Comparison of ENCODE assay signal across 8 cellular contexts in genomic region chr11:2930705-2931415, GRCh38. TPM values are rescaled to one million over a fixed set of nuclear protein-coding genes. Genes with fewer than 3 reads are reported as not detected.
DNase-seq lines count a peak whose midpoint lies in the region; ATAC-seq, FAIRE-seq and TF ChIP-seq lines count a peak whose summit lies in the region.

No MANE protein-coding gene starts in this region.

- DNase-seq in activated naive CD4-positive, alpha-beta T cell treated with Interleukin-2 at 50 U/mL for 16 hours, result peak; percentile 49
- DNase-seq in activated naive CD4-positive, alpha-beta T cell (lab: John Stamatoyannopoulos, UW), result no peak
- DNase-seq in HTR-8/SVneo (ENCODE audit: insufficient read length, low spot score) (peak; percentile 72), coronary artery (ENCODE audit: low spot score) (no peak), right lobe of liver (peak; percentile 91 to 92 (median 91))

- H3K27ac Mint-ChIP-seq in T-helper 1 cell treated with Interleukin-12 subunit alpha and Interleukin-12 subunit beta and Interleukin-4 antibody, amounts not matched to agents 30 μg/mL and 1 μg/mL, for 36 hours, result peak overlapping the region; percentile 74

- intact Hi-C loops in right lobe of liver (cut with DNase I), result no loop called here

- H3K36me3 ChIP-seq in right lobe of liver (no peaks in the 10 kb centered on the region), stomach smooth muscle (ENCODE audit: control insufficient read depth in 2 of 2, insufficient read depth in 2 of 2, low read length in 2 of 2) (no peaks in the 10 kb centered on the region)

- peaks cover 2% of the 10 kb centered on the region for H3K36me3 Mint-ChIP-seq in T-helper 1 cell treated with Interleukin-12 subunit alpha and Interleukin-12 subunit beta and Interleukin-4 antibody, amounts not matched to agents 30 μg/mL and 1 μg/mL, for 36 hours (ENCODE audit: low read depth)

- peak overlapping the region; percentile 81 for H3K4me3 Mint-ChIP-seq in T-helper 1 cell treated with Interleukin-12 subunit alpha and Interleukin-12 subunit beta and Interleukin-4 antibody, amounts not matched to agents 30 μg/mL and 1 μg/mL, for 36 hours

- no peak for TF ChIP-seq POLR2A in right lobe of liver (IDR thresholded peaks at IDR 0.05)

- no peaks in the 10 kb centered on the region for H3K9me3 Mint-ChIP-seq in T-helper 1 cell treated with Interleukin-12 subunit alpha and Interleukin-12 subunit beta and Interleukin-4 antibody, amounts not matched to agents 30 μg/mL and 1 μg/mL, for 36 hours

- H3K4me1 ChIP-seq in right lobe of liver, result peaks cover 0 to 21% (median 9%) of the 10 kb centered on the region in 4 donors
- H3K4me1 ChIP-seq in stomach smooth muscle (ENCODE audit: control insufficient read depth, insufficient read depth, low read length), result peaks cover 27% of the 10 kb centered on the region

- 2% methylated on average over 7 of the region's 21 CpGs for WGBS in right lobe of liver (ENCODE audit: insufficient coverage, low coverage, low lambda C conversion rate, missing lambda C conversion rate)

- peaks cover 17% of the 10 kb centered on the region for H3K4me1 Mint-ChIP-seq in T-helper 1 cell treated with Interleukin-12 subunit alpha and Interleukin-12 subunit beta and Interleukin-4 antibody, amounts not matched to agents 30 μg/mL and 1 μg/mL, for 36 hours (ENCODE audit: low read depth)

- H3K27me3 Mint-ChIP-seq in T-helper 1 cell treated with Interleukin-12 subunit alpha and Interleukin-12 subunit beta and Interleukin-4 antibody, amounts not matched to agents 30 μg/mL and 1 μg/mL, for 36 hours (ENCODE audit: low read depth), result peaks cover 24% of the 10 kb centered on the region

- peak; percentile 32 for TF ChIP-seq CTCF in coronary artery (IDR thresholded peaks at IDR 0.05)
- TF ChIP-seq CTCF in right lobe of liver (IDR thresholded peaks at IDR 0.05), result peak; percentile 84 to 90 (median 88)

- peak; percentile 77 to 90 (median 86) for ATAC-seq in right lobe of liver
- ATAC-seq in HG03039 (IDR thresholded peaks at IDR 0.05; ENCODE audit: unreplicated experiment), result no peak

- peak overlapping the region; percentile 50 to 78 for H3K27ac ChIP-seq in coronary artery
- H3K27ac ChIP-seq in right lobe of liver, result peak overlapping the region in 1 of 3 donors; percentile 70
- no peak overlapping the region for H3K27ac ChIP-seq in stomach smooth muscle (ENCODE audit: low read length)

- no peaks in the 10 kb centered on the region for H3K9me3 ChIP-seq in right lobe of liver
- no peaks in the 10 kb centered on the region for H3K9me3 ChIP-seq in stomach smooth muscle (ENCODE audit: control insufficient read depth in 2 of 2, low read length in 2 of 2)

- H3K9ac ChIP-seq in stomach smooth muscle (ENCODE audit: low read length in 2 of 2), result peak overlapping the region in 1 of 2 donors; percentile 45

- FAIRE-seq in HTR-8/SVneo (lab: Jason Lieb, UNC), result peak; percentile 86

- H3K27me3 ChIP-seq in right lobe of liver (no peaks in the 10 kb centered on the region), stomach smooth muscle (ENCODE audit: control insufficient read depth in 1 of 2, insufficient read depth in 2 of 2, low read length in 2 of 2) (peaks cover 8 to 40% of the 10 kb centered on the region in 2 donors)

- H3K4me3 ChIP-seq in coronary artery (peak overlapping the region; percentile 83), right lobe of liver (peak overlapping the region; percentile 49 to 69 (median 54)), stomach smooth muscle (ENCODE audit: low read length in 2 of 2) (peak overlapping the region; percentile 49 to 66)

RNA-seq across cellular contexts. Expression of gene PHLDA2, which starts 1.6 kb away (rescaled TPM):
- total RNA-seq in right lobe of liver, result 10 to 100 TPM in 2 of 6 experiments, 1 to 10 TPM in 1, under 1 TPM in 2, not detected in 1; 0.51 to 12.7 (median 5.9) TPM

RNA-seq across cellular contexts. Expression of gene CDKN1C, which starts 45.3 kb away (rescaled TPM):
- total RNA-seq in right lobe of liver, result 1 to 10 TPM; 2.2 to 8.0 (median 3.6) TPM

Comparison
In these comparisons a context has a peak if more than half of its experiments do, and no peak if none do; other contexts are left out.
1. DNase-seq: peak in activated naive CD4-positive, alpha-beta T cell treated with Interleukin-2 at 50 U/mL for 16 hours (single experiment), HTR-8/SVneo (single experiment) and right lobe of liver (3 of 3); none in activated naive CD4-positive, alpha-beta T cell (0 of 4) and coronary artery (single experiment).
2. Peak in every context shown above with its lines, with median percentiles within 50 percentile points of each other: H3K4me3 ChIP-seq.